Comparison of ENCODE assay signal across 8 cellular contexts in the genomic region with DNA sequence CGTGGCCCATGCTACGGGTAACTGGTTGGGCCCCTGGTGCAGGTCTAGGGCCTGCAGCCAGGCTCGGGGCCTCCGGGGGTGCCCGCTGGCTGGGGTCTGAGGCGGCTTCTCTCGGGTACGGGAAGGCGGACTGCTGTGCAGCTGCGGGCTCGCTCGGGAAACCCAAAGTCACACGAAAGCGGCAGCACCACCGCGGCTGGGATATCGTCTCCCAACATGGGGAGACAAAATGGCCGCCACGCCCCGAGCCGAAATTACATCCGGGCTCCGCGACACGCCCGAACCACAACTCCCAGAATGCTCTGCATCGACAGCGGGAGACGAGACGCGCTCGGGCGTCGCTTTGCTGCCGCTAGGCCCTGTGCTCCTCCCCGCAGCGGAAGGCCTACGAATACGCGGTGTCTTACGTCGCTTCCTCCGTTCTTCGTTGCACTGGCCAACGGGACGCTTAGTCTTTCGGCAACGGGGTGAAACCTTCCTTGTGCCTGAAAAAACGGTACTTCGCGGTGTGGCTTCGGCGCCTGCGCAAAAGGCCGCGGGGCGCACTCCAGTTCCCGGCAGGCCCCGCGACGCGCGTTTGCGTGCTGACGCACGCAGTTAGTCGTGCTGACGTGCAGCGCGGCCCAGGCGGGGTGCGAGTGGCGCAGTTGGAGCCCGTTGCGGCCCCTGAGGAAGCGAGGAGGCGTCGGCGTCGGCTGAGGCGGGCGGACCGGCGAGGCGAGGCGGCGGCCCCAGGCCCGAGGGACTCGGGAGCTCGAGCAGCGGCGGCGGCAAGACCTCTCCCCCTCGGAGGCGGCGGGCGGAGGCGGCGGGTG. TPM values are rescaled to one million over a fixed set of nuclear protein-coding genes. Genes with fewer than 3 reads are reported as not detected.
DNase-seq lines count a peak whose midpoint lies in the region; ATAC-seq and TF ChIP-seq lines count a peak whose summit lies in the region.

A gene (plus strand): TSS at position 604 of the 815 bp plus-strand sequence. CDS start 3,727 bp downstream, outside the sequence.

- peaks cover 21% of the 10 kb centered on the region for H3K36me3 Mint-ChIP-seq in activated naive CD8-positive, alpha-beta T cell

- peak within 1 kb of the TSS; percentile 72 for H3K4me3 ChIP-seq in GM12864 (ENCODE audit: low read depth, low read length)

- peaks cover 46% of the 10 kb centered on the region for H3K4me1 Mint-ChIP-seq in activated naive CD8-positive, alpha-beta T cell (ENCODE audit: low read depth)

- DNase-seq in GM12864 (ENCODE audit: low read depth) (peak; percentile 88), NCI-H1105 treated with DMSO at 0.1 percent for 48 hours (lab: John Stamatoyannopoulos, UW) (peak; percentile 86), SKM-1 treated with dmso at 0.1 percent for 144 hours (lab: John Stamatoyannopoulos, UW; ENCODE audit: unreplicated experiment) (peak; percentile 98), glomerular visceral epithelial cell (ENCODE audit: extremely low spot score) (peak; percentile 92), omental fat pad (ENCODE audit: low spot score) (peak; percentile 84)

- ATAC-seq in HG02678 (IDR thresholded peaks at IDR 0.05; ENCODE audit: unreplicated experiment) (peak; percentile 78), omental fat pad (ENCODE audit: low FRiP score) (peak; percentile 93)

- H3K27me3 Mint-ChIP-seq in activated naive CD8-positive, alpha-beta T cell: no peaks in the 10 kb centered on the region

- H3K4me3 Mint-ChIP-seq in activated naive CD8-positive, alpha-beta T cell: peak within 1 kb of the TSS; percentile 96

- TF ChIP-seq CTCF in GM12864 (IDR thresholded peaks at IDR 0.05; ENCODE audit: low read depth, low read length, missing control alignments) (no peak), omental fat pad (IDR thresholded peaks at IDR 0.05) (no peak)

- no peaks in the 10 kb centered on the region for H3K9me3 Mint-ChIP-seq in activated naive CD8-positive, alpha-beta T cell (ENCODE audit: low read depth)

- peak within 1 kb of the TSS; percentile 99 for H3K27ac ChIP-seq in temporal lobe (ENCODE audit: low read depth, low read length)

- peak within 1 kb of the TSS; percentile 97 for H3K27ac Mint-ChIP-seq in activated naive CD8-positive, alpha-beta T cell

RNA-seq across cellular contexts. Expression of the gene that starts here (rescaled TPM):
- total RNA-seq in omental fat pad (100 to 1,000 TPM; 230 to 465 (median 368) TPM), temporal lobe (81.6 TPM)

Comparison
In these comparisons a context has a peak if more than half of its experiments do, and no peak if none do; other contexts are left out.
1. Peak in every context shown above with its lines: DNase-seq, ATAC-seq, H3K4me3 ChIP-seq and H3K27ac ChIP-seq.